1 cellular context compared by ENCODE assay signal in genomic region chr19:34273121-34273845, GRCh38.
TF ChIP-seq lines count a peak whose summit lies in the region.

No MANE protein-coding gene starts in this region.

TF ChIP-seq in SK-N-SH, 30 proteins besides CTCF, POLR2A, EP300 and RAD21 (continued from another document):
- TF ChIP-seq, protein P1, sequence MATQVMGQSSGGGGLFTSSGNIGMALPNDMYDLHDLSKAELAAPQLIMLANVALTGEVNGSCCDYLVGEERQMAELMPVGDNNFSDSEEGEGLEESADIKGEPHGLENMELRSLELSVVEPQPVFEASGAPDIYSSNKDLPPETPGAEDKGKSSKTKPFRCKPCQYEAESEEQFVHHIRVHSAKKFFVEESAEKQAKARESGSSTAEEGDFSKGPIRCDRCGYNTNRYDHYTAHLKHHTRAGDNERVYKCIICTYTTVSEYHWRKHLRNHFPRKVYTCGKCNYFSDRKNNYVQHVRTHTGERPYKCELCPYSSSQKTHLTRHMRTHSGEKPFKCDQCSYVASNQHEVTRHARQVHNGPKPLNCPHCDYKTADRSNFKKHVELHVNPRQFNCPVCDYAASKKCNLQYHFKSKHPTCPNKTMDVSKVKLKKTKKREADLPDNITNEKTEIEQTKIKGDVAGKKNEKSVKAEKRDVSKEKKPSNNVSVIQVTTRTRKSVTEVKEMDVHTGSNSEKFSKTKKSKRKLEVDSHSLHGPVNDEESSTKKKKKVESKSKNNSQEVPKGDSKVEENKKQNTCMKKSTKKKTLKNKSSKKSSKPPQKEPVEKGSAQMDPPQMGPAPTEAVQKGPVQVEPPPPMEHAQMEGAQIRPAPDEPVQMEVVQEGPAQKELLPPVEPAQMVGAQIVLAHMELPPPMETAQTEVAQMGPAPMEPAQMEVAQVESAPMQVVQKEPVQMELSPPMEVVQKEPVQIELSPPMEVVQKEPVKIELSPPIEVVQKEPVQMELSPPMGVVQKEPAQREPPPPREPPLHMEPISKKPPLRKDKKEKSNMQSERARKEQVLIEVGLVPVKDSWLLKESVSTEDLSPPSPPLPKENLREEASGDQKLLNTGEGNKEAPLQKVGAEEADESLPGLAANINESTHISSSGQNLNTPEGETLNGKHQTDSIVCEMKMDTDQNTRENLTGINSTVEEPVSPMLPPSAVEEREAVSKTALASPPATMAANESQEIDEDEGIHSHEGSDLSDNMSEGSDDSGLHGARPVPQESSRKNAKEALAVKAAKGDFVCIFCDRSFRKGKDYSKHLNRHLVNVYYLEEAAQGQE (IDR thresholded peaks at IDR 0.05; ENCODE audit: low read depth, low read length): no peak
- TF ChIP-seq RCOR1 (IDR thresholded peaks at IDR 0.05; ENCODE audit: low read length): no peak
- TF ChIP-seq RXRA (IDR thresholded peaks at IDR 0.05; ENCODE audit: borderline replicate concordance, low read depth): no peak
- no peak for TF ChIP-seq TEAD4 (IDR thresholded peaks at IDR 0.05; ENCODE audit: borderline replicate concordance, insufficient read depth)
- no peak for TF ChIP-seq NRF1 (IDR thresholded peaks at IDR 0.05; ENCODE audit: low read depth, low read length)
- TF ChIP-seq CHD2 (IDR thresholded peaks at IDR 0.05; ENCODE audit: low read length, partially characterized antibody): no peak
